In the genomic region with DNA sequence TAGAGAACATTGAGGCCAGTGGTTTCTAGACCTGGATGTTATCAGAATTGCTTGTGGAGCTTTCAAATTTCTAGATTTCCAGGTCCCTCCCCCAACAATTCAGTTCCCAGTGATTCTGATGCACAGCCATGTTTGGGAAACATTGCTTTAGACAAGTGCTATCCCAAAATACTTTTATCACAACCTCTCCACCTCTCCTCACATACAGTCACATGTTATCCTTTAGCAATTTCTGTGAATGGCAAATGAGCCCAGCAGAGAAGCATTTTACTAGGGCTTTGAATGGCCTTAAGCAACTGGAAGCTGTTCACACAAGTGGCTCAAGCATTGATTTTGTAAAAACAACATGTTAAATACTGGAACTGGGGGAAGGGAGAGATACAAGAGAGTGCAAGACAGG, we compare ENCODE assay signal across 2 cellular contexts.
TF ChIP-seq lines count a peak whose summit lies in the region.

No MANE protein-coding gene starts in this region.

TF ChIP-seq in GM23338, 12 proteins besides CTCF, POLR2A, EP300 and RAD21 (continued from another document):
- TF ChIP-seq, protein P1, sequence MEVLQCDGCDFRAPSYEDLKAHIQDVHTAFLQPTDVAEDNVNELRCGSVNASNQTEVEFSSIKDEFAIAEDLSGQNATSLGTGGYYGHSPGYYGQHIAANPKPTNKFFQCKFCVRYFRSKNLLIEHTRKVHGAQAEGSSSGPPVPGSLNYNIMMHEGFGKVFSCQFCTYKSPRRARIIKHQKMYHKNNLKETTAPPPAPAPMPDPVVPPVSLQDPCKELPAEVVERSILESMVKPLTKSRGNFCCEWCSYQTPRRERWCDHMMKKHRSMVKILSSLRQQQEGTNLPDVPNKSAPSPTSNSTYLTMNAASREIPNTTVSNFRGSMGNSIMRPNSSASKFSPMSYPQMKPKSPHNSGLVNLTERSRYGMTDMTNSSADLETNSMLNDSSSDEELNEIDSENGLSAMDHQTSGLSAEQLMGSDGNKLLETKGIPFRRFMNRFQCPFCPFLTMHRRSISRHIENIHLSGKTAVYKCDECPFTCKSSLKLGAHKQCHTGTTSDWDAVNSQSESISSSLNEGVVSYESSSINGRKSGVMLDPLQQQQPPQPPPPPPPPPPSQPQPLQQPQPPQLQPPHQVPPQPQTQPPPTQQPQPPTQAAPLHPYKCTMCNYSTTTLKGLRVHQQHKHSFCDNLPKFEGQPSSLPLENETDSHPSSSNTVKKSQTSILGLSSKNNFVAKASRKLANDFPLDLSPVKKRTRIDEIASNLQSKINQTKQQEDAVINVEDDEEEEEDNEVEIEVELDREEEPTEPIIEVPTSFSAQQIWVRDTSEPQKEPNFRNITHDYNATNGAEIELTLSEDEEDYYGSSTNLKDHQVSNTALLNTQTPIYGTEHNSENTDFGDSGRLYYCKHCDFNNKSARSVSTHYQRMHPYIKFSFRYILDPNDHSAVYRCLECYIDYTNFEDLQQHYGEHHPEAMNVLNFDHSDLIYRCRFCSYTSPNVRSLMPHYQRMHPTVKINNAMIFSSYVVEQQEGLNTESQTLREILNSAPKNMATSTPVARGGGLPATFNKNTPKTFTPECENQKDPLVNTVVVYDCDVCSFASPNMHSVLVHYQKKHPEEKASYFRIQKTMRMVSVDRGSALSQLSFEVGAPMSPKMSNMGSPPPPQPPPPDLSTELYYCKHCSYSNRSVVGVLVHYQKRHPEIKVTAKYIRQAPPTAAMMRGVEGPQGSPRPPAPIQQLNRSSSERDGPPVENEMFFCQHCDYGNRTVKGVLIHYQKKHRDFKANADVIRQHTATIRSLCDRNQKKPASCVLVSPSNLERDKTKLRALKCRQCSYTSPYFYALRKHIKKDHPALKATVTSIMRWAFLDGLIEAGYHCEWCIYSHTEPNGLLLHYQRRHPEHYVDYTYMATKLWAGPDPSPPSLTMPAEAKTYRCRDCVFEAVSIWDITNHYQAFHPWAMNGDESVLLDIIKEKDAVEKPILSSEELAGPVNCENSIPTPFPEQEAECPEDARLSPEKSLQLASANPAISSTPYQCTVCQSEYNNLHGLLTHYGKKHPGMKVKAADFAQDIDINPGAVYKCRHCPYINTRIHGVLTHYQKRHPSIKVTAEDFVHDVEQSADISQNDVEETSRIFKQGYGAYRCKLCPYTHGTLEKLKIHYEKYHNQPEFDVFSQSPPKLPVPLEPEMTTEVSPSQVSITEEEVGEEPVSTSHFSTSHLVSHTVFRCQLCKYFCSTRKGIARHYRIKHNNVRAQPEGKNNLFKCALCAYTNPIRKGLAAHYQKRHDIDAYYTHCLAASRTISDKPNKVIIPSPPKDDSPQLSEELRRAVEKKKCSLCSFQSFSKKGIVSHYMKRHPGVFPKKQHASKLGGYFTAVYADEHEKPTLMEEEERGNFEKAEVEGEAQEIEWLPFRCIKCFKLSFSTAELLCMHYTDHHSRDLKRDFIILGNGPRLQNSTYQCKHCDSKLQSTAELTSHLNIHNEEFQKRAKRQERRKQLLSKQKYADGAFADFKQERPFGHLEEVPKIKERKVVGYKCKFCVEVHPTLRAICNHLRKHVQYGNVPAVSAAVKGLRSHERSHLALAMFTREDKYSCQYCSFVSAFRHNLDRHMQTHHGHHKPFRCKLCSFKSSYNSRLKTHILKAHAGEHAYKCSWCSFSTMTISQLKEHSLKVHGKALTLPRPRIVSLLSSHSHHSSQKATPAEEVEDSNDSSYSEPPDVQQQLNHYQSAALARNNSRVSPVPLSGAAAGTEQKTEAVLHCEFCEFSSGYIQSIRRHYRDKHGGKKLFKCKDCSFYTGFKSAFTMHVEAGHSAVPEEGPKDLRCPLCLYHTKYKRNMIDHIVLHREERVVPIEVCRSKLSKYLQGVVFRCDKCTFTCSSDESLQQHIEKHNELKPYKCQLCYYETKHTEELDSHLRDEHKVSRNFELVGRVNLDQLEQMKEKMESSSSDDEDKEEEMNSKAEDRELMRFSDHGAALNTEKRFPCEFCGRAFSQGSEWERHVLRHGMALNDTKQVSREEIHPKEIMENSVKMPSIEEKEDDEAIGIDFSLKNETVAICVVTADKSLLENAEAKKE (CRISPR knock-in tag; IDR thresholded peaks at IDR 0.05), result no peak
- TF ChIP-seq ZNF331 (CRISPR knock-in tag; IDR thresholded peaks at IDR 0.05; ENCODE audit: low read depth) (no peak), ZNF114 (CRISPR knock-in tag; IDR thresholded peaks at IDR 0.05) (no peak), NANOG (IDR thresholded peaks at IDR 0.05; ENCODE audit: borderline replicate concordance) (no peak), CREB1 (CRISPR knock-in tag; IDR thresholded peaks at IDR 0.05; ENCODE audit: low read depth) (no peak), POLR2AphosphoS5 (IDR thresholded peaks at IDR 0.05; ENCODE audit: low read depth) (no peak), STAT1 (IDR thresholded peaks at IDR 0.05; ENCODE audit: unreplicated experiment) (no peak), EZH2phosphoT487 (IDR thresholded peaks at IDR 0.05; ENCODE audit: unreplicated experiment) (no peak)
- TF ChIP-seq, protein P2, sequence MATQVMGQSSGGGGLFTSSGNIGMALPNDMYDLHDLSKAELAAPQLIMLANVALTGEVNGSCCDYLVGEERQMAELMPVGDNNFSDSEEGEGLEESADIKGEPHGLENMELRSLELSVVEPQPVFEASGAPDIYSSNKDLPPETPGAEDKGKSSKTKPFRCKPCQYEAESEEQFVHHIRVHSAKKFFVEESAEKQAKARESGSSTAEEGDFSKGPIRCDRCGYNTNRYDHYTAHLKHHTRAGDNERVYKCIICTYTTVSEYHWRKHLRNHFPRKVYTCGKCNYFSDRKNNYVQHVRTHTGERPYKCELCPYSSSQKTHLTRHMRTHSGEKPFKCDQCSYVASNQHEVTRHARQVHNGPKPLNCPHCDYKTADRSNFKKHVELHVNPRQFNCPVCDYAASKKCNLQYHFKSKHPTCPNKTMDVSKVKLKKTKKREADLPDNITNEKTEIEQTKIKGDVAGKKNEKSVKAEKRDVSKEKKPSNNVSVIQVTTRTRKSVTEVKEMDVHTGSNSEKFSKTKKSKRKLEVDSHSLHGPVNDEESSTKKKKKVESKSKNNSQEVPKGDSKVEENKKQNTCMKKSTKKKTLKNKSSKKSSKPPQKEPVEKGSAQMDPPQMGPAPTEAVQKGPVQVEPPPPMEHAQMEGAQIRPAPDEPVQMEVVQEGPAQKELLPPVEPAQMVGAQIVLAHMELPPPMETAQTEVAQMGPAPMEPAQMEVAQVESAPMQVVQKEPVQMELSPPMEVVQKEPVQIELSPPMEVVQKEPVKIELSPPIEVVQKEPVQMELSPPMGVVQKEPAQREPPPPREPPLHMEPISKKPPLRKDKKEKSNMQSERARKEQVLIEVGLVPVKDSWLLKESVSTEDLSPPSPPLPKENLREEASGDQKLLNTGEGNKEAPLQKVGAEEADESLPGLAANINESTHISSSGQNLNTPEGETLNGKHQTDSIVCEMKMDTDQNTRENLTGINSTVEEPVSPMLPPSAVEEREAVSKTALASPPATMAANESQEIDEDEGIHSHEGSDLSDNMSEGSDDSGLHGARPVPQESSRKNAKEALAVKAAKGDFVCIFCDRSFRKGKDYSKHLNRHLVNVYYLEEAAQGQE (IDR thresholded peaks at IDR 0.05; ENCODE audit: unreplicated experiment), result no peak
- TF ChIP-seq, protein P3, sequence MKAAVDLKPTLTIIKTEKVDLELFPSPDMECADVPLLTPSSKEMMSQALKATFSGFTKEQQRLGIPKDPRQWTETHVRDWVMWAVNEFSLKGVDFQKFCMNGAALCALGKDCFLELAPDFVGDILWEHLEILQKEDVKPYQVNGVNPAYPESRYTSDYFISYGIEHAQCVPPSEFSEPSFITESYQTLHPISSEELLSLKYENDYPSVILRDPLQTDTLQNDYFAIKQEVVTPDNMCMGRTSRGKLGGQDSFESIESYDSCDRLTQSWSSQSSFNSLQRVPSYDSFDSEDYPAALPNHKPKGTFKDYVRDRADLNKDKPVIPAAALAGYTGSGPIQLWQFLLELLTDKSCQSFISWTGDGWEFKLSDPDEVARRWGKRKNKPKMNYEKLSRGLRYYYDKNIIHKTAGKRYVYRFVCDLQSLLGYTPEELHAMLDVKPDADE (IDR thresholded peaks at IDR 0.05), result no peak

TF ChIP-seq in WTC11, 78 proteins besides CTCF, POLR2A, EP300 and RAD21 (continued from another document):
- TF ChIP-seq, protein P4, sequence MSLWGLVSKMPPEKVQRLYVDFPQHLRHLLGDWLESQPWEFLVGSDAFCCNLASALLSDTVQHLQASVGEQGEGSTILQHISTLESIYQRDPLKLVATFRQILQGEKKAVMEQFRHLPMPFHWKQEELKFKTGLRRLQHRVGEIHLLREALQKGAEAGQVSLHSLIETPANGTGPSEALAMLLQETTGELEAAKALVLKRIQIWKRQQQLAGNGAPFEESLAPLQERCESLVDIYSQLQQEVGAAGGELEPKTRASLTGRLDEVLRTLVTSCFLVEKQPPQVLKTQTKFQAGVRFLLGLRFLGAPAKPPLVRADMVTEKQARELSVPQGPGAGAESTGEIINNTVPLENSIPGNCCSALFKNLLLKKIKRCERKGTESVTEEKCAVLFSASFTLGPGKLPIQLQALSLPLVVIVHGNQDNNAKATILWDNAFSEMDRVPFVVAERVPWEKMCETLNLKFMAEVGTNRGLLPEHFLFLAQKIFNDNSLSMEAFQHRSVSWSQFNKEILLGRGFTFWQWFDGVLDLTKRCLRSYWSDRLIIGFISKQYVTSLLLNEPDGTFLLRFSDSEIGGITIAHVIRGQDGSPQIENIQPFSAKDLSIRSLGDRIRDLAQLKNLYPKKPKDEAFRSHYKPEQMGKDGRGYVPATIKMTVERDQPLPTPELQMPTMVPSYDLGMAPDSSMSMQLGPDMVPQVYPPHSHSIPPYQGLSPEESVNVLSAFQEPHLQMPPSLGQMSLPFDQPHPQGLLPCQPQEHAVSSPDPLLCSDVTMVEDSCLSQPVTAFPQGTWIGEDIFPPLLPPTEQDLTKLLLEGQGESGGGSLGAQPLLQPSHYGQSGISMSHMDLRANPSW (CRISPR knock-in tag; conservative IDR thresholded peaks at IDR 0.05; ENCODE audit: low read depth), result no peak
- TF ChIP-seq FOXP1 (CRISPR knock-in tag; IDR thresholded peaks at IDR 0.05; ENCODE audit: borderline replicate concordance), result no peak
- no peak for TF ChIP-seq GTF2I (CRISPR knock-in tag; conservative IDR thresholded peaks at IDR 0.05)
- TF ChIP-seq MYBL2 (CRISPR knock-in tag; IDR thresholded peaks at IDR 0.05), result no peak
- TF ChIP-seq ATF1 (CRISPR knock-in tag; IDR thresholded peaks at IDR 0.05), result no peak
- TF ChIP-seq, protein P5, sequence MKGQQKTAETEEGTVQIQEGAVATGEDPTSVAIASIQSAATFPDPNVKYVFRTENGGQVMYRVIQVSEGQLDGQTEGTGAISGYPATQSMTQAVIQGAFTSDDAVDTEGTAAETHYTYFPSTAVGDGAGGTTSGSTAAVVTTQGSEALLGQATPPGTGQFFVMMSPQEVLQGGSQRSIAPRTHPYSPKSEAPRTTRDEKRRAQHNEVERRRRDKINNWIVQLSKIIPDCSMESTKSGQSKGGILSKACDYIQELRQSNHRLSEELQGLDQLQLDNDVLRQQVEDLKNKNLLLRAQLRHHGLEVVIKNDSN (CRISPR knock-in tag; IDR thresholded peaks at IDR 0.05), result no peak
TF ChIP-seq in WTC11: peak in this region for 0.
